ENCODE assay signal across 30 cellular contexts in genomic region chrY:8852278-8852677, GRCh38.
A peak's percentile ranks its signal among the peaks of the same experiment; 100 is the strongest.
DNase-seq lines count a peak whose midpoint lies in the region; ATAC-seq, FAIRE-seq and TF ChIP-seq lines count a peak whose summit lies in the region.
"Had no signal": no experiment of that assay in that cellular context is flagged by ENCODE, and none has a peak within 500 bp of the region (broad histone marks: within the 10 kb centered on the region; RNA-seq: fewer than 3 reads in every experiment).

No MANE protein-coding gene starts in this region.

- no peaks in the 10 kb centered on the region for H3K27me3 ChIP-seq in HepG2 (ENCODE audit: control insufficient read depth in 1 of 2, insufficient read depth in 2 of 2, low read length in 2 of 2)
- H3K27me3 ChIP-seq in right lobe of liver: no peaks in the 10 kb centered on the region
- H3K27me3 ChIP-seq: BE2C; BLaER1; BLaER1 treated with 17β-estradiol and CSF1 and Interleukin-3, amounts not matched to agents 10 nM and 100 nM had no signal

- no peak for DNase-seq in HepG2 (ENCODE audit: low spot score)
- no peak for DNase-seq in right lobe of liver
- no peak for DNase-seq in A549 (ENCODE audit: low read depth in 1 of 2, low spot score in 1 of 2)
- DNase-seq in kidney glomerular epithelial cell (lab: John Stamatoyannopoulos, UW): no peak
- DNase-seq: 8988T; ACHN; AML-193; BE2C; C1 segment of cervical spinal cord; Caco-2; Calu3; CD4-positive, alpha-beta memory T cell; CD4-positive, alpha-beta T cell; CD4-positive, CD25-positive, alpha-beta regulatory T cell; CD8-positive, alpha-beta memory T cell; CD8-positive, alpha-beta T cell; COR-L47; DMS 273 treated with DMSO at 0.1 percent for 48 hours; DMS153; DMS53; DMS79; DMS79 treated with DMSO at 0.1 percent for 48 hours; DND-41; EL had no signal

- POLR2A ChIA-PET in HepG2 (lab: Yijun Ruan, JAX) (no interaction called here), A549 (lab: Yijun Ruan, JAX) (no interaction called here)

- ATAC-seq in HepG2: no peak
- no peak for ATAC-seq in right lobe of liver
- ATAC-seq in A549: no peak
- ATAC-seq: CD8-positive, alpha-beta T cell had no signal

- WGBS in HepG2 (ENCODE audit: low lambda C conversion rate): 0% methylated on average over 1 of the region's 3 CpGs
- whole genome bisulfite sequencing in right lobe of liver (ENCODE audit: insufficient coverage, low coverage, low lambda C conversion rate, missing lambda C conversion rate): no CpG with 5 or more reads among the region's 3 CpGs
- WGBS in A549 (ENCODE audit: missing lambda C conversion rate): 43% methylated on average over 3 of the region's 3 CpGs

- in situ Hi-C loops in HepG2 (cut with HindIII; ENCODE audit: extremely low pct_ligation_motif_present, low pct_unique_long_range_greater_than_20kb): no loop called here

- BruUV-seq in HepG2 (replicated peaks; lab: Mats Ljungman, UMichigan): no TSS peak

- H3K9ac ChIP-seq in HepG2 (ENCODE audit: insufficient read depth, low read depth, low read length): no peak overlapping the region
- H3K9ac ChIP-seq: BLaER1; BLaER1 treated with 17β-estradiol and CSF1 and Interleukin-3, amounts not matched to agents 10 nM and 100 nM had no signal

- no peak overlapping the region for H2AFZ ChIP-seq in HepG2 (ENCODE audit: low read length)

- TF ChIP-seq EP300 in HepG2 (IDR thresholded peaks at IDR 0.05; ENCODE audit: low read depth in 2 of 2, low read length in 2 of 2) (no peak), HepG2 (CRISPR knock-in tag; IDR thresholded peaks at IDR 0.05; ENCODE audit: borderline replicate concordance) (no peak), A549 (IDR thresholded peaks at IDR 0.05) (no peak)

- H3K4me1 ChIP-seq in HepG2 (ENCODE audit: insufficient read depth, low read length) (no peaks in the 10 kb centered on the region), right lobe of liver (no peaks in the 10 kb centered on the region), A549 (no peaks in the 10 kb centered on the region)
- H3K4me1 ChIP-seq: BE2C; BLaER1; BLaER1 treated with 17β-estradiol and CSF1 and Interleukin-3, amounts not matched to agents 10 nM and 100 nM; Caco-2 had no signal

- intact Hi-C loops in HepG2 (cut with micrococcal nuclease; ENCODE audit: unreplicated experiment) (no loop called here), right lobe of liver (cut with DNase I) (no loop called here)

- no peak overlapping the region for H3K27ac ChIP-seq in HepG2 (ENCODE audit: extremely low read length, insufficient read depth, low read length)
- no peak overlapping the region for H3K27ac ChIP-seq in right lobe of liver
- H3K27ac ChIP-seq in A549: no peak overlapping the region
- H3K27ac ChIP-seq: 22Rv1; BLaER1; BLaER1 treated with 17β-estradiol and CSF1 and Interleukin-3, amounts not matched to agents 10 nM and 100 nM; C4-2B had no signal

- TF ChIP-seq RAD21 in HepG2 (CRISPR knock-in tag; IDR thresholded peaks at IDR 0.05) (no peak), A549 (conservative IDR thresholded peaks at IDR 0.05 in 1 of 2, IDR thresholded peaks at IDR 0.05 in 1 of 2) (no peak)

- no peak for TF ChIP-seq CTCF in HepG2 (CRISPR knock-in tag; IDR thresholded peaks at IDR 0.05)
- TF ChIP-seq CTCF in right lobe of liver (IDR thresholded peaks at IDR 0.05): no peak
- no peak for TF ChIP-seq CTCF in A549 (IDR thresholded peaks at IDR 0.05)

- CTCF ChIA-PET in HepG2 (lab: Yijun Ruan, JAX; ENCODE audit: low intra/inter-chr PET ratio, low total read pairs): no interaction called here
- CTCF ChIA-PET in A549 (lab: Yijun Ruan, JAX): no interaction called here

- H4K20me1 ChIP-seq in HepG2 (ENCODE audit: insufficient read depth, low read length): no peaks in the 10 kb centered on the region
- H4K20me1 ChIP-seq: BLaER1; BLaER1 treated with 17β-estradiol and CSF1 and Interleukin-3, amounts not matched to agents 10 nM and 100 nM had no signal

- H3K79me2 ChIP-seq in HepG2 (ENCODE audit: insufficient read depth, low read length): no peaks in the 10 kb centered on the region

- no peak overlapping the region for H3K4me3 ChIP-seq in HepG2 (replicated peaks in 1 of 3; ENCODE audit: insufficient read depth in 1 of 3, low read depth in 2 of 3, low read length in 3 of 3)
- no peak overlapping the region for H3K4me3 ChIP-seq in right lobe of liver
- no peak overlapping the region for H3K4me3 ChIP-seq in A549
- H3K4me3 ChIP-seq: BLaER1; BLaER1 treated with 17β-estradiol and CSF1 and Interleukin-3, amounts not matched to agents 10 nM and 100 nM had no signal

- H3K9me3 ChIP-seq in HepG2 (ENCODE audit: low read length): no peaks in the 10 kb centered on the region
- no peaks in the 10 kb centered on the region for H3K9me3 ChIP-seq in right lobe of liver
- no peaks in the 10 kb centered on the region for H3K9me3 ChIP-seq in A549
- H3K9me3 ChIP-seq: BE2C; BLaER1; BLaER1 treated with 17β-estradiol and CSF1 and Interleukin-3, amounts not matched to agents 10 nM and 100 nM; Caco-2 had no signal

- H3K4me2 ChIP-seq in HepG2 (ENCODE audit: low read depth, low read length) (no peak overlapping the region), A549 (no peak overlapping the region)
- H3K4me2 ChIP-seq: BLaER1; BLaER1 treated with 17β-estradiol and CSF1 and Interleukin-3, amounts not matched to agents 10 nM and 100 nM had no signal

- H3K36me3 ChIP-seq in HepG2 (replicated peaks in 1 of 2; ENCODE audit: control insufficient read depth in 1 of 2, insufficient read depth in 2 of 2, low read length in 2 of 2) (no peaks in the 10 kb centered on the region), right lobe of liver (no peaks in the 10 kb centered on the region)
- H3K36me3 ChIP-seq: BE2C; BLaER1; BLaER1 treated with 17β-estradiol and CSF1 and Interleukin-3, amounts not matched to agents 10 nM and 100 nM had no signal

- no peak for FAIRE-seq in HepG2 (lab: Jason Lieb, UNC)
- no peak for FAIRE-seq in A549 (lab: Jason Lieb, UNC)
- FAIRE-seq: A204.1, D721Med had no signal

- TF ChIP-seq POLR2A in HepG2 (IDR thresholded peaks at IDR 0.05; ENCODE audit: insufficient read depth in 1 of 2, low read depth in 2 of 2, low read length in 2 of 2) (no peak), right lobe of liver (IDR thresholded peaks at IDR 0.05) (no peak), A549 (IDR thresholded peaks at IDR 0.05; ENCODE audit: low read length) (no peak)

TF ChIP-seq in HepG2, 621 proteins besides CTCF, POLR2A, EP300 and RAD21:
- TF ChIP-seq MAFK (conservative IDR thresholded peaks at IDR 0.05 in 1 of 2, IDR thresholded peaks at IDR 0.05 in 1 of 2; ENCODE audit: low read length in 2 of 2) (peak; percentile 33 to 79; a peak in 3 of 4 replicates), ZNF75D (CRISPR knock-in tag; IDR thresholded peaks at IDR 0.05; ENCODE audit: borderline replicate concordance) (no peak), CBFB (CRISPR knock-in tag; IDR thresholded peaks at IDR 0.05) (no peak), DPF2 (CRISPR knock-in tag; IDR thresholded peaks at IDR 0.05; ENCODE audit: borderline replicate concordance, low read depth) (no peak), MAFF (IDR thresholded peaks at IDR 0.05; ENCODE audit: low read depth, low read length) (peak; percentile 71)
TF ChIP-seq in HepG2: peak in this region for 2.

TF ChIP-seq in A549, 52 proteins besides CTCF, POLR2A, EP300 and RAD21:
- TF ChIP-seq MAFK (IDR thresholded peaks at IDR 0.05; ENCODE audit: partially characterized antibody) (peak; percentile 34), NFE2L2 (conservative IDR thresholded peaks at IDR 0.05; ENCODE audit: low read length) (no peak)

Comparison
In these comparisons a context has a peak if more than half of its experiments do, and no peak if none do; other contexts are left out.
1. Of the 38 proteins assayed by ChIP-seq in both HepG2 and A549: peak only in HepG2: none; only in A549: none; in both: MAFK; in neither: 37.